In genomic region chr12:92403210-92404175, GRCh38 we compare ENCODE assay signal across 8 cellular contexts.
DNase-seq lines count a peak whose midpoint lies in the region; ATAC-seq and TF ChIP-seq lines count a peak whose summit lies in the region.

No MANE protein-coding gene starts in this region.

- H3K36me3 ChIP-seq in left lung = no peaks in the 10 kb centered on the region
- no peaks in the 10 kb centered on the region for H3K36me3 ChIP-seq in stomach

- DNase-seq in inferior parietal cortex (ENCODE audit: extremely low spot score) = peak; percentile 31
- DNase-seq in COLO668 (lab: John Stamatoyannopoulos, UW; ENCODE audit: unreplicated experiment) = no peak
- no peak for DNase-seq in left lung
- no peak for DNase-seq in DMS79 (lab: John Stamatoyannopoulos, UW)
- DNase-seq in stomach = no peak

- TF ChIP-seq CTCF in left lung (IDR thresholded peaks at IDR 0.05) (no peak), stomach (IDR thresholded peaks at IDR 0.05) (no peak)

- H3K27ac ChIP-seq in left lung = no peak overlapping the region
- H3K27ac ChIP-seq in stomach = peak overlapping the region in 2 of 5 donors; percentile 35 to 73

- no peaks in the 10 kb centered on the region for H3K4me1 ChIP-seq in left lung
- peaks cover 0 to 10% (median 0%) of the 10 kb centered on the region in 4 donors for H3K4me1 ChIP-seq in stomach

- intact Hi-C loops in left lung (cut with DNase I) (no loop called here), stomach (cut with DNase I; ENCODE audit: low total_unique reads) (no loop called here)

- no peak for TF ChIP-seq EP300 in stomach (IDR thresholded peaks at IDR 0.05)

- peak; percentile 83 for ATAC-seq in GM19043 (IDR thresholded peaks at IDR 0.05; ENCODE audit: low read depth, unreplicated experiment)
- peak; percentile 78 for ATAC-seq in HG03060 (IDR thresholded peaks at IDR 0.05; ENCODE audit: low read depth, unreplicated experiment)
- ATAC-seq in activated CD4-positive, CD25-positive, alpha-beta regulatory T cell treated with anti-CD3 and anti-CD28 coated beads, Interleukin-2, amount 50 U/mL, for 24 hours = peak; percentile 90 to 91
- no peak for ATAC-seq in left lung

- no peaks in the 10 kb centered on the region for H3K9me3 ChIP-seq in left lung
- H3K9me3 ChIP-seq in stomach = peaks cover 0 to 5% (median 0%) of the 10 kb centered on the region in 4 donors

- TF ChIP-seq POLR2A in stomach (IDR thresholded peaks at IDR 0.05) = no peak

- no peak overlapping the region for H3K4me3 ChIP-seq in left lung
- H3K4me3 ChIP-seq in stomach = no peak overlapping the region

- H3K27me3 ChIP-seq in left lung (no peaks in the 10 kb centered on the region), stomach (no peaks in the 10 kb centered on the region)

- 69 to 84% (median 77%) methylated on average over 3 of the region's 3 CpGs for WGBS in stomach, 5 donors
